In the genomic region with DNA sequence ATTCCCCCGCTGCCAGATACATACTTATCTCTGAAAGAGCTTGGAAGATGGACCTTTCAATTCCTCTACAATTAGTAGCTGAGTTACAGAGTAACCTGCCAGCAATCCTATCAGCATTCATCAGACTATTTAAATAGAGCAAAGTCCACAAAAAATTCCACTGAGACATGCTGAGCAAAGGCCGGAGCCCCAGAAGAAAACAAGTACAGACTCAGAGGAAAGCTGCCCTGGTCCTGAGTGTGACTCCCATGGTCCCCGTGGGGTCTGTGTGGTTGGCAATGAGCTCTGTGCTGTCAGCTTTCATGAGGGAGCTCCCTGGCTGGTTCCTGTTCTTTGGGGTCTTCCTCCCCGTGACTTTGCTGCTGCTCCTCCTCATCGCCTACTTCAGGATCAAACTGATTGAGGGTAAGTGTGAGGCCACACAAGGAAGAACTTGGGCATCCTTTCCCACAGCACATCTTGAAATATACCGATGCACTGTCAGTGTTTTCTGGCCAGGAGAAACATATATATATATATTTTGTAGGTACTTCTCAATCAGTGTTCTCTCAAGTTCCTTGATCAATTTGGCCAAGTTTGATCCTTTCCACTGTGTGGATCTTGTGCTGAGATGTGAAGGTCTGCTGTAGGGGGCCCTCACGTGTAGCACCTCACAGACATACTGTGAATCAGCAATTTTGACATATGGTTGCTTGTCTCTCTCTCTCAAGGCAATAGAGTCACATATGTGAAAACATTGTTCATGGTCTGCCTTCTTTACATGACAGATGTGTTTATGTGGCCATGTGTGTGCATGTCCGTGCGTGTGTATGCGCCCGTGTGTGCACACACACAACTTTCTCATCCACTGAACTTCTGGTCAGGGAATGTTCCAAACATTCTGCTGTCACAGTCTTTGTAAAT, we compare ENCODE assay signal across 1 cellular context.
TF ChIP-seq lines count a peak whose summit lies in the region.

SMLR1 (plus strand) TSS at position 160 of the 903 bp plus-strand sequence; CDS start at position 168, 8 bp downstream.

TF ChIP-seq in HepG2, 621 proteins besides CTCF, POLR2A, EP300 and RAD21 (continued from another document and continues in another):
- peak; percentile 48; the same call in 1 of the 2 replicates for TF ChIP-seq ZNF503 (CRISPR knock-in tag; IDR thresholded peaks at IDR 0.05)
- TF ChIP-seq ZNF382 (CRISPR knock-in tag; IDR thresholded peaks at IDR 0.05; ENCODE audit: borderline replicate concordance), result no peak
- TF ChIP-seq KAT7 (CRISPR knock-in tag; IDR thresholded peaks at IDR 0.05; ENCODE audit: borderline replicate concordance), result peak; percentile 87; the same call in 1 of the 2 replicates
- TF ChIP-seq ZNF883 (CRISPR knock-in tag; IDR thresholded peaks at IDR 0.05; ENCODE audit: not compliant biosample characterization), result no peak
- TF ChIP-seq TOE1 (CRISPR knock-in tag; IDR thresholded peaks at IDR 0.05), result no peak
- TF ChIP-seq ADNP (CRISPR knock-in tag; IDR thresholded peaks at IDR 0.05), result no peak
- TF ChIP-seq NPAS2 (CRISPR knock-in tag; IDR thresholded peaks at IDR 0.05; ENCODE audit: borderline replicate concordance), result no peak
- no peak for TF ChIP-seq HNRNPL (IDR thresholded peaks at IDR 0.05; ENCODE audit: low read depth, low read length)
- 0 out of 2 replicates have a peak, but pooled peaks have one; percentile 35 for TF ChIP-seq MIER2 (CRISPR knock-in tag; IDR thresholded peaks at IDR 0.05)
- no peak for TF ChIP-seq NR2C2 (CRISPR knock-in tag; IDR thresholded peaks at IDR 0.05; ENCODE audit: borderline replicate concordance)
- TF ChIP-seq, protein P1, sequence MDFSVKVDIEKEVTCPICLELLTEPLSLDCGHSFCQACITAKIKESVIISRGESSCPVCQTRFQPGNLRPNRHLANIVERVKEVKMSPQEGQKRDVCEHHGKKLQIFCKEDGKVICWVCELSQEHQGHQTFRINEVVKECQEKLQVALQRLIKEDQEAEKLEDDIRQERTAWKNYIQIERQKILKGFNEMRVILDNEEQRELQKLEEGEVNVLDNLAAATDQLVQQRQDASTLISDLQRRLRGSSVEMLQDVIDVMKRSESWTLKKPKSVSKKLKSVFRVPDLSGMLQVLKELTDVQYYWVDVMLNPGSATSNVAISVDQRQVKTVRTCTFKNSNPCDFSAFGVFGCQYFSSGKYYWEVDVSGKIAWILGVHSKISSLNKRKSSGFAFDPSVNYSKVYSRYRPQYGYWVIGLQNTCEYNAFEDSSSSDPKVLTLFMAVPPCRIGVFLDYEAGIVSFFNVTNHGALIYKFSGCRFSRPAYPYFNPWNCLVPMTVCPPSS (IDR thresholded peaks at IDR 0.05), result no peak
- no peak for TF ChIP-seq RFX1 (IDR thresholded peaks at IDR 0.05)
- TF ChIP-seq ZNF547 (CRISPR knock-in tag; IDR thresholded peaks at IDR 0.05), result 0 out of 2 replicates have a peak, but pooled peaks have one; percentile 16
- TF ChIP-seq HMGXB4 (CRISPR knock-in tag; IDR thresholded peaks at IDR 0.05; ENCODE audit: borderline replicate concordance in 1 of 2, low read depth in 1 of 2), result peak; percentile 68 to 80; a peak in 3 of 4 replicates
- peak; percentile 71; the same call in 1 of the 2 replicates for TF ChIP-seq KAT8 (CRISPR knock-in tag; IDR thresholded peaks at IDR 0.05)
- no peak for TF ChIP-seq ZNF296 (CRISPR knock-in tag; conservative IDR thresholded peaks at IDR 0.05)
- no peak for TF ChIP-seq ATAD3A (CRISPR knock-in tag; IDR thresholded peaks at IDR 0.05)
- no peak for TF ChIP-seq ZNF431 (CRISPR knock-in tag; IDR thresholded peaks at IDR 0.05; ENCODE audit: borderline replicate concordance, low read depth)
- TF ChIP-seq ZNF20 (CRISPR knock-in tag; IDR thresholded peaks at IDR 0.05), result no peak
- TF ChIP-seq, protein P2, sequence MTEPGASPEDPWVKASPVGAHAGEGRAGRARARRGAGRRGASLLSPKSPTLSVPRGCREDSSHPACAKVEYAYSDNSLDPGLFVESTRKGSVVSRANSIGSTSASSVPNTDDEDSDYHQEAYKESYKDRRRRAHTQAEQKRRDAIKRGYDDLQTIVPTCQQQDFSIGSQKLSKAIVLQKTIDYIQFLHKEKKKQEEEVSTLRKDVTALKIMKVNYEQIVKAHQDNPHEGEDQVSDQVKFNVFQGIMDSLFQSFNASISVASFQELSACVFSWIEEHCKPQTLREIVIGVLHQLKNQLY (CRISPR knock-in tag; IDR thresholded peaks at IDR 0.05), result peak; percentile 74
- TF ChIP-seq ZNF333 (CRISPR knock-in tag; IDR thresholded peaks at IDR 0.05; ENCODE audit: borderline replicate concordance), result no peak
- TF ChIP-seq DMAP1 (CRISPR knock-in tag; IDR thresholded peaks at IDR 0.05), result peak; percentile 57; the same call in 1 of the 2 replicates
- TF ChIP-seq STAG1 (CRISPR knock-in tag; IDR thresholded peaks at IDR 0.05), result peak; percentile 27; the same call in 1 of the 2 replicates
- TF ChIP-seq ZNF543 (CRISPR knock-in tag; IDR thresholded peaks at IDR 0.05), result no peak
- TF ChIP-seq MAFF (IDR thresholded peaks at IDR 0.05; ENCODE audit: low read depth, low read length), result peak; percentile 80
- no peak for TF ChIP-seq ZNF800 (CRISPR knock-in tag; IDR thresholded peaks at IDR 0.05)
- TF ChIP-seq NRL (CRISPR knock-in tag; IDR thresholded peaks at IDR 0.05; ENCODE audit: borderline replicate concordance), result no peak
- TF ChIP-seq ZKSCAN8 (CRISPR knock-in tag; IDR thresholded peaks at IDR 0.05; ENCODE audit: borderline replicate concordance), result 0 out of 2 replicates have a peak, but pooled peaks have one; percentile 38
- TF ChIP-seq KLF11 (CRISPR knock-in tag; IDR thresholded peaks at IDR 0.05), result peak; percentile 7; the same call in 1 of the 2 replicates
- peak; percentile 80 for TF ChIP-seq ARNTL (CRISPR knock-in tag; IDR thresholded peaks at IDR 0.05)
- no peak; the same call in 1 of the 2 replicates for TF ChIP-seq JUND (CRISPR knock-in tag; IDR thresholded peaks at IDR 0.05)
- TF ChIP-seq ZFY (CRISPR knock-in tag; IDR thresholded peaks at IDR 0.05), result peak; percentile 37
- peak; percentile 67; the same call in 1 of the 2 replicates for TF ChIP-seq ZSCAN31 (CRISPR knock-in tag; IDR thresholded peaks at IDR 0.05; ENCODE audit: low read depth)
- TF ChIP-seq SAP130 (CRISPR knock-in tag; IDR thresholded peaks at IDR 0.05; ENCODE audit: low read depth), result peak; percentile 84
- no peak for TF ChIP-seq ETV6 (CRISPR knock-in tag; conservative IDR thresholded peaks at IDR 0.05)
- no peak for TF ChIP-seq BRCA1 (CRISPR knock-in tag; IDR thresholded peaks at IDR 0.05)
- no peak for TF ChIP-seq GPN1 (CRISPR knock-in tag; IDR thresholded peaks at IDR 0.05; ENCODE audit: borderline replicate concordance)
- no peak; the same call in 1 of the 2 replicates for TF ChIP-seq CSRNP1 (CRISPR knock-in tag; IDR thresholded peaks at IDR 0.05)
- no peak for TF ChIP-seq XBP1 (CRISPR knock-in tag; IDR thresholded peaks at IDR 0.05)
- peak; percentile 67 for TF ChIP-seq SIN3A (IDR thresholded peaks at IDR 0.05; ENCODE audit: borderline replicate concordance, low read depth, low read length)
- TF ChIP-seq, protein P3, sequence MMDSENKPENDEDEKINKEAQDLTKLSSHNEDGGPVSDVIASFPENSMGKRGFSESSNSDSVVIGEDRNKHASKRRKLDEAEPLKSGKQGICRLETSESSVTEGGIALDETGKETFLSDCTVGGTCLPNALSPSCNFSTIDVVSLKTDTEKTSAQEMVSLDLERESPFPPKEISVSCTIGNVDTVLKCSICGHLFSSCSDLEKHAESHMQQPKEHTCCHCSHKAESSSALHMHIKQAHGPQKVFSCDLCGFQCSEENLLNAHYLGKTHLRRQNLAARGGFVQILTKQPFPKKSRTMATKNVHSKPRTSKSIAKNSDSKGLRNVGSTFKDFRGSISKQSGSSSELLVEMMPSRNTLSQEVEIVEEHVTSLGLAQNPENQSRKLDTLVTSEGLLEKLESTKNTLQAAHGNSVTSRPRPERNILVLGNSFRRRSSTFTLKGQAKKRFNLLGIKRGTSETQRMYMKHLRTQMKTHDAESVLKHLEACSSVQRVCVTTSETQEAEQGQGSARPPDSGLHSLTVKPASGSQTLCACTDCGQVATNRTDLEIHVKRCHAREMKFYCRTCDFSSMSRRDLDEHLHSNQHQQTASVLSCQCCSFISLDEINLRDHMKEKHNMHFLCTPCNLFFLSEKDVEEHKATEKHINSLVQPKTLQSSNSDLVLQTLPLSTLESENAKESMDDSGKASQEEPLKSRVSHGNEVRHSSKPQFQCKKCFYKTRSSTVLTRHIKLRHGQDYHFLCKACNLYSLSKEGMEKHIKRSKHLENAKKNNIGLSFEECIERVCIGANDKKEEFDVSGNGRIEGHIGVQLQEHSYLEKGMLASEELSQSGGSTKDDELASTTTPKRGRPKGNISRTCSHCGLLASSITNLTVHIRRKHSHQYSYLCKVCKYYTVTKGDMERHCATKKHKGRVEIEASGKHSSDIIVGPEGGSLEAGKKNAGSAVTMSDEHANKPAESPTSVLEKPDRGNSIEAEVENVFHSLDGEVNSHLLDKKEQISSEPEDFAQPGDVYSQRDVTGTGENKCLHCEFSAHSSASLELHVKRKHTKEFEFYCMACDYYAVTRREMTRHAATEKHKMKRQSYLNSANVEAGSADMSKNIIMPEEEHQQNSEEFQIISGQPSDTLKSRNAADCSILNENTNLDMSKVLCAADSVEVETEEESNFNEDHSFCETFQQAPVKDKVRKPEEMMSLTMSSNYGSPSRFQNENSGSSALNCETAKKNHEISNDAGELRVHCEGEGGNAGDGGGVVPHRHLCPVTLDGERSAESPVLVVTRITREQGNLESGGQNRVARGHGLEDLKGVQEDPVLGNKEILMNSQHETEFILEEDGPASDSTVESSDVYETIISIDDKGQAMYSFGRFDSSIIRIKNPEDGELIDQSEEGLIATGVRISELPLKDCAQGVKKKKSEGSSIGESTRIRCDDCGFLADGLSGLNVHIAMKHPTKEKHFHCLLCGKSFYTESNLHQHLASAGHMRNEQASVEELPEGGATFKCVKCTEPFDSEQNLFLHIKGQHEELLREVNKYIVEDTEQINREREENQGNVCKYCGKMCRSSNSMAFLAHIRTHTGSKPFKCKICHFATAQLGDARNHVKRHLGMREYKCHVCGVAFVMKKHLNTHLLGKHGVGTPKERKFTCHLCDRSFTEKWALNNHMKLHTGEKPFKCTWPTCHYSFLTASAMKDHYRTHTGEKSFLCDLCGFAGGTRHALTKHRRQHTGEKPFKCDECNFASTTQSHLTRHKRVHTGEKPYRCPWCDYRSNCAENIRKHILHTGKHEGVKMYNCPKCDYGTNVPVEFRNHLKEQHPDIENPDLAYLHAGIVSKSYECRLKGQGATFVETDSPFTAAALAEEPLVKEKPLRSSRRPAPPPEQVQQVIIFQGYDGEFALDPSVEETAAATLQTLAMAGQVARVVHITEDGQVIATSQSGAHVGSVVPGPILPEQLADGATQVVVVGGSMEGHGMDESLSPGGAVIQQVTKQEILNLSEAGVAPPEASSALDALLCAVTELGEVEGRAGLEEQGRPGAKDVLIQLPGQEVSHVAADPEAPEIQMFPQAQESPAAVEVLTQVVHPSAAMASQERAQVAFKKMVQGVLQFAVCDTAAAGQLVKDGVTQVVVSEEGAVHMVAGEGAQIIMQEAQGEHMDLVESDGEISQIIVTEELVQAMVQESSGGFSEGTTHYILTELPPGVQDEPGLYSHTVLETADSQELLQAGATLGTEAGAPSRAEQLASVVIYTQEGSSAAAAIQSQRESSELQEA (CRISPR knock-in tag; IDR thresholded peaks at IDR 0.05; ENCODE audit: not compliant biosample characterization), result peak; percentile 76
- TF ChIP-seq ATF3 (CRISPR knock-in tag; IDR thresholded peaks at IDR 0.05), result no peak
